ENCODE assay signal across 2 cellular contexts in the genomic region with DNA sequence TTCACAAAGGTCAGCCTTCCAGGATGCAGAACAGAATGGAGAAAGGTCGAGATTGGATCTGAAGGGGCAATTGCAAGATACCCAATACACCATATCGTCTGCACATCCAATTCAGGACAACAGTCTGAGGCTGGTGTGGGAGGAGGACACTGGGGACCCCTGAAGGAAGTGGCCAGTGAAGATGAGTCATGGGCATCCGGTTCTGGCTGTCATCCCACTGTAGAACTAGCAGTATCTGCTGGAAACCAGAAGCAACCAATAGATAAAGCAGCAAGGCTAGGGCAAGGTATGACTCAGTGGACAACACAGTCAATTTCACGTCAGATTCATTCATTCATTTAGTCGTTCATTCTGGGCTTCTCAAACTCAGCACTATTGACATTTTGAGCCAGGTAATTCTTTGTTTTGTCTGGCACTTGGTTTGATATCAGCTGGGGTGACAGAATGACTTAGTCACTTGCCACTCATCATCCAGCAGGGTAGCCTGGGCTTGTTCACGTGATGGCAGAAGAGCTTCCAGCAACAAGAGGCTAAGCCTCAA.
TF ChIP-seq lines count a peak whose summit lies in the region.

No MANE protein-coding gene starts in this region.

TF ChIP-seq in A549, 52 proteins besides CTCF, POLR2A, EP300 and RAD21 (continued from another document):
- TF ChIP-seq NFE2L2 (conservative IDR thresholded peaks at IDR 0.05; ENCODE audit: low read length) (no peak), FOSL2 (IDR thresholded peaks at IDR 0.05) (peak; percentile 76), FOSL2 (CRISPR knock-in tag; IDR thresholded peaks at IDR 0.05) (peak; percentile 69), PHF8 (IDR thresholded peaks at IDR 0.05; ENCODE audit: borderline replicate concordance, low read depth) (no peak)
- TF ChIP-seq, protein P1, sequence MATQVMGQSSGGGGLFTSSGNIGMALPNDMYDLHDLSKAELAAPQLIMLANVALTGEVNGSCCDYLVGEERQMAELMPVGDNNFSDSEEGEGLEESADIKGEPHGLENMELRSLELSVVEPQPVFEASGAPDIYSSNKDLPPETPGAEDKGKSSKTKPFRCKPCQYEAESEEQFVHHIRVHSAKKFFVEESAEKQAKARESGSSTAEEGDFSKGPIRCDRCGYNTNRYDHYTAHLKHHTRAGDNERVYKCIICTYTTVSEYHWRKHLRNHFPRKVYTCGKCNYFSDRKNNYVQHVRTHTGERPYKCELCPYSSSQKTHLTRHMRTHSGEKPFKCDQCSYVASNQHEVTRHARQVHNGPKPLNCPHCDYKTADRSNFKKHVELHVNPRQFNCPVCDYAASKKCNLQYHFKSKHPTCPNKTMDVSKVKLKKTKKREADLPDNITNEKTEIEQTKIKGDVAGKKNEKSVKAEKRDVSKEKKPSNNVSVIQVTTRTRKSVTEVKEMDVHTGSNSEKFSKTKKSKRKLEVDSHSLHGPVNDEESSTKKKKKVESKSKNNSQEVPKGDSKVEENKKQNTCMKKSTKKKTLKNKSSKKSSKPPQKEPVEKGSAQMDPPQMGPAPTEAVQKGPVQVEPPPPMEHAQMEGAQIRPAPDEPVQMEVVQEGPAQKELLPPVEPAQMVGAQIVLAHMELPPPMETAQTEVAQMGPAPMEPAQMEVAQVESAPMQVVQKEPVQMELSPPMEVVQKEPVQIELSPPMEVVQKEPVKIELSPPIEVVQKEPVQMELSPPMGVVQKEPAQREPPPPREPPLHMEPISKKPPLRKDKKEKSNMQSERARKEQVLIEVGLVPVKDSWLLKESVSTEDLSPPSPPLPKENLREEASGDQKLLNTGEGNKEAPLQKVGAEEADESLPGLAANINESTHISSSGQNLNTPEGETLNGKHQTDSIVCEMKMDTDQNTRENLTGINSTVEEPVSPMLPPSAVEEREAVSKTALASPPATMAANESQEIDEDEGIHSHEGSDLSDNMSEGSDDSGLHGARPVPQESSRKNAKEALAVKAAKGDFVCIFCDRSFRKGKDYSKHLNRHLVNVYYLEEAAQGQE (IDR thresholded peaks at IDR 0.05): no peak
TF ChIP-seq in A549: peak in this region for 6.

TF ChIP-seq in PFSK-1, 5 proteins besides CTCF, POLR2A, EP300 and RAD21 (continued from another document):
- TF ChIP-seq FOXP2 (optimal IDR thresholded peaks at IDR 0.05; ENCODE audit: borderline replicate concordance, extremely low read depth, extremely low read length, insufficient read depth): peak; percentile 55
